In the genomic region with DNA sequence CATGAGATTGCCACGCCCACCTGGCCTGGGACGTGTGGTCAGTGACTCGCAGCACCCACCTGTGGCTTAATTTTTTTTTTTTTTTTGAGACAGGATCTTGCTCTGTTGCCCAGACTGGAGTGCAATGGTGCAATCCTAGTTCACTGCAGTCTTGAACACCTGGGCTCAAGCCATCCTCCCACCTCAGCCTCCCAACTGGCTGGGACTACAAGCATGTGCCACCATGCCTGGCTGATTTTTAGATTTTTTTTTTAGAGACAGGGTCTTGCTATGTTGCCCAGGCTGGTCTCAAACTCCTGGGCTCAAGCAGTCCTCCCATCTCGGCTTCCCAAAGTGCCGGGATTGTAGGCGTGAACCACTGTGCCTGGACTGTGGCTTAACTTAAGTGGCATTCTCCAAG, we compare ENCODE assay signal across 6 cellular contexts.
A peak's percentile ranks its signal among the peaks of the same experiment; 100 is the strongest.
DNase-seq lines count a peak whose midpoint lies in the region; ATAC-seq and TF ChIP-seq lines count a peak whose summit lies in the region.
"Not testable (repeated sequence)": the region's sequence is repeated elsewhere in the genome, so short reads cannot be mapped to it uniquely, and the experiment has no call there.

No MANE protein-coding gene starts in this region.

- H4K5ac ChIP-seq in IMR-90 (ENCODE audit: low read depth, low read length): not testable (repeated sequence)

- H3K79me1 ChIP-seq in IMR-90 (ENCODE audit: low read depth in 1 of 2, low read length in 2 of 2): not testable (repeated sequence)

- not testable (repeated sequence) for BruUV-seq in IMR-90 (replicated peaks; lab: Mats Ljungman, UMichigan)

- not testable (repeated sequence) for H3K23ac ChIP-seq in IMR-90 (ENCODE audit: low read depth, low read length)

- TF ChIP-seq RAD21 in IMR-90 (IDR thresholded peaks at IDR 0.05; ENCODE audit: low read length): not testable (repeated sequence)

- H2BK20ac ChIP-seq in IMR-90 (ENCODE audit: low read depth, low read length): not testable (repeated sequence)

- H2AK5ac ChIP-seq in IMR-90 (ENCODE audit: low read depth, low read length): peak overlapping the region; percentile 25

- not testable (repeated sequence) for H3K4me3 ChIP-seq in IMR-90 (ENCODE audit: insufficient read depth, low read depth, low read length); NB4 (ENCODE audit: low read depth, low read length); heart right ventricle; right atrium auricular region; gastrocnemius medialis

- not testable (repeated sequence) for H2BK15ac ChIP-seq in IMR-90 (ENCODE audit: low read depth, low read length)

- H4K8ac ChIP-seq in IMR-90 (ENCODE audit: low read depth in 2 of 2, low read length in 2 of 2): not testable (repeated sequence)

- H3K27ac ChIP-seq in IMR-90 (ENCODE audit: insufficient read depth, low read length): not testable (repeated sequence)
- H3K27ac ChIP-seq in heart right ventricle (peak overlapping the region in 6 of 10 donors; percentile 26 to 78 (median 54)), right atrium auricular region (peak overlapping the region; percentile 22 to 58), gastrocnemius medialis (peak overlapping the region; percentile 78 to 86 (median 82))

- not testable (repeated sequence) for H4K91ac ChIP-seq in IMR-90 (ENCODE audit: insufficient read depth, low read depth, low read length)

- not testable (repeated sequence) for H3K14ac ChIP-seq in IMR-90 (replicated peaks; ENCODE audit: low read depth, low read length)

- not testable (repeated sequence) for H3K4ac ChIP-seq in IMR-90 (ENCODE audit: low read depth, low read length)

- not testable (repeated sequence) for ATAC-seq in IMR-90 (ENCODE audit: low read depth); Right ventricle myocardium inferior; heart right ventricle; gastrocnemius medialis

- POLR2A ChIA-PET in IMR-90 (lab: Charles Lee; ENCODE audit: unreplicated experiment): not testable (repeated sequence)

- not testable (repeated sequence) for H3K56ac ChIP-seq in IMR-90 (ENCODE audit: extremely low read depth, insufficient read depth, low read length)

- not testable (repeated sequence) for H3K18ac ChIP-seq in IMR-90 (ENCODE audit: low read depth, low read length)

- not testable (repeated sequence) for DNase-seq in IMR-90; heart right ventricle; right atrium auricular region (ENCODE audit: low spot score); gastrocnemius medialis
- DNase-seq in NB4 (ENCODE audit: low read depth): peak; percentile 45
- DNase-seq in Right ventricle myocardium inferior (ENCODE audit: missing footprints): peak; percentile 3

- H3K9me3 ChIP-seq in IMR-90 (ENCODE audit: control insufficient read depth, insufficient read depth, low read length); heart right ventricle; right atrium auricular region; gastrocnemius medialis: not testable (repeated sequence)

- CTCF ChIA-PET in IMR-90 (lab: Yijun Ruan, JAX): not testable (repeated sequence)

- H3K4me1 ChIP-seq in IMR-90 (ENCODE audit: control insufficient read depth, insufficient read depth, low read length): peaks cover 26% of the 10 kb centered on the region
- peaks cover 10 to 60% (median 49%) of the 10 kb centered on the region in 9 donors for H3K4me1 ChIP-seq in heart right ventricle
- peaks cover 0 to 73% of the 10 kb centered on the region in 2 donors for H3K4me1 ChIP-seq in right atrium auricular region
- peaks cover 46 to 61% of the 10 kb centered on the region in 2 donors for H3K4me1 ChIP-seq in gastrocnemius medialis

- in situ Hi-C loops in IMR-90 (cut with MboI; ENCODE audit: low sequenced_read_pairs); gastrocnemius medialis (cut with MboI; ENCODE audit: low sequenced_read_pairs in 4 of 4): not testable (repeated sequence)

- dilution Hi-C loops in IMR-90 (cut with HindIII; ENCODE audit: low sequenced_read_pairs, unreplicated experiment): not testable (repeated sequence)

- not testable (repeated sequence) for H3K27me3 ChIP-seq in IMR-90 (ENCODE audit: control insufficient read depth, insufficient read depth, low read length); heart right ventricle; right atrium auricular region; gastrocnemius medialis

- H3K9ac ChIP-seq in IMR-90 (ENCODE audit: low read depth, low read length): not testable (repeated sequence)

- H2AK9ac ChIP-seq in IMR-90 (replicated peaks; ENCODE audit: low read depth, low read length, poor library complexity): not testable (repeated sequence)

- not testable (repeated sequence) for TF ChIP-seq CTCF in IMR-90 (conservative IDR thresholded peaks at IDR 0.05; ENCODE audit: low read depth, low read length); NB4 (IDR thresholded peaks at IDR 0.05; ENCODE audit: low read depth, low read length); heart right ventricle (IDR thresholded peaks at IDR 0.05); right atrium auricular region (IDR thresholded peaks at IDR 0.05); gastrocnemius medialis (IDR thresholded peaks at IDR 0.05 in 4 of 5, conservative IDR thresholded peaks at IDR 0.05 in 1 of 5)

- intact Hi-C loops in IMR-90 (cut with micrococcal nuclease); Right ventricle myocardium inferior (cut with DNase I); heart right ventricle (cut with DNase I): not testable (repeated sequence)
- intact Hi-C loops in gastrocnemius medialis (cut with DNase I; ENCODE audit: low total_unique reads): loop anchor here (5.0 kb wide), 1 partner anchor 638 kb away; no protein-coding TSS in a partner anchor

- not testable (repeated sequence) for TF ChIP-seq POLR2A in IMR-90 (IDR thresholded peaks at IDR 0.05; ENCODE audit: low read depth, low read length); NB4 (IDR thresholded peaks at IDR 0.05; ENCODE audit: extremely low read depth, insufficient read length); gastrocnemius medialis (IDR thresholded peaks at IDR 0.05)

- not testable (repeated sequence) for H2AFZ ChIP-seq in IMR-90 (replicated peaks; ENCODE audit: low read length, poor library complexity)

- not testable (repeated sequence) for H2BK120ac ChIP-seq in IMR-90 (ENCODE audit: low read depth, low read length)

- not testable (repeated sequence) for H3K9me1 ChIP-seq in IMR-90 (ENCODE audit: insufficient read depth, low read length)

- H4K20me1 ChIP-seq in IMR-90 (ENCODE audit: insufficient read depth, low read length): not testable (repeated sequence)

- H3K36me3 ChIP-seq in IMR-90 (ENCODE audit: control insufficient read depth, insufficient read depth, low read length); heart right ventricle; right atrium auricular region; gastrocnemius medialis: not testable (repeated sequence)

- WGBS in IMR-90 (ENCODE audit: extremely low coverage in 2 of 2, insufficient read length in 1 of 2), 2 experiments: 100% methylated on average over 2 of the region's 6 CpGs; no CpG with 5 or more reads in 1 of the 2 experiments
- 89 to 94% methylated on average over 6 of the region's 6 CpGs for WGBS in heart right ventricle, 2 donors

- not testable (repeated sequence) for H2BK5ac ChIP-seq in IMR-90 (ENCODE audit: low read depth, low read length, poor library complexity, severe bottlenecking)

- not testable (repeated sequence) for H3K4me2 ChIP-seq in IMR-90 (ENCODE audit: low read depth, low read length)
